In the genomic region with DNA sequence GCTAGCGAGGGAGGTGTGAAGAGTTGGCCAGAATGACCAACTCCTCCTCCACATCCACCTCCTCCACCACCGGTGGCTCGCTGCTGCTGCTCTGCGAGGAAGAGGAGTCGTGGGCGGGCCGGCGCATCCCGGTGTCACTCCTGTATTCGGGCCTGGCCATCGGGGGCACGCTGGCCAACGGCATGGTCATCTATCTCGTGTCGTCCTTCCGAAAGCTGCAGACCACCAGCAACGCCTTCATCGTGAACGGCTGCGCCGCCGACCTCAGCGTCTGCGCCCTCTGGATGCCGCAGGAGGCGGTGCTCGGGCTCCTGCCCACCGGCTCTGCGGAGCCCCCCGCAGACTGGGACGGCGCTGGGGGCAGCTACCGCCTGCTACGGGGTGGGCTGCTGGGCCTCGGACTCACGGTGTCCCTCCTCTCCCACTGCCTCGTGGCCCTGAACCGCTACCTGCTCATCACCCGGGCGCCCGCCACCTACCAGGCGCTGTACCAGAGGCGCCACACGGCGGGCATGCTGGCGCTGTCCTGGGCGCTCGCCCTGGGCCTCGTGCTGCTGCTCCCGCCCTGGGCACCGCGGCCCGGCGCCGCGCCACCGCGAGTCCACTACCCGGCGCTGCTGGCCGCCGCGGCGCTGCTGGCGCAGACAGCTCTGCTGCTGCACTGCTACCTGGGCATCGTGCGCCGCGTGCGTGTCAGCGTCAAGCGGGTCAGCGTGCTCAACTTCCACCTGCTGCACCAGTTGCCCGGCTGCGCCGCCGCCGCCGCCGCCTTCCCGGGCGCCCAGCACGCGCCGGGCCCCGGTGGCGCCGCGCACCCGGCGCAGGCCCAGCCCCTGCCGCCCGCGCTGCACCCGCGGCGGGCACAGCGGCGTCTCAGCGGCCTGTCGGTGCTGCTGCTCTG, we compare ENCODE assay signal across 1 cellular context.
TF ChIP-seq lines count a peak whose summit lies in the region.

No MANE protein-coding gene starts in this region.

TF ChIP-seq in HepG2, 621 proteins besides CTCF, POLR2A, EP300 and RAD21 (continued from another document):
- TF ChIP-seq, protein P1, sequence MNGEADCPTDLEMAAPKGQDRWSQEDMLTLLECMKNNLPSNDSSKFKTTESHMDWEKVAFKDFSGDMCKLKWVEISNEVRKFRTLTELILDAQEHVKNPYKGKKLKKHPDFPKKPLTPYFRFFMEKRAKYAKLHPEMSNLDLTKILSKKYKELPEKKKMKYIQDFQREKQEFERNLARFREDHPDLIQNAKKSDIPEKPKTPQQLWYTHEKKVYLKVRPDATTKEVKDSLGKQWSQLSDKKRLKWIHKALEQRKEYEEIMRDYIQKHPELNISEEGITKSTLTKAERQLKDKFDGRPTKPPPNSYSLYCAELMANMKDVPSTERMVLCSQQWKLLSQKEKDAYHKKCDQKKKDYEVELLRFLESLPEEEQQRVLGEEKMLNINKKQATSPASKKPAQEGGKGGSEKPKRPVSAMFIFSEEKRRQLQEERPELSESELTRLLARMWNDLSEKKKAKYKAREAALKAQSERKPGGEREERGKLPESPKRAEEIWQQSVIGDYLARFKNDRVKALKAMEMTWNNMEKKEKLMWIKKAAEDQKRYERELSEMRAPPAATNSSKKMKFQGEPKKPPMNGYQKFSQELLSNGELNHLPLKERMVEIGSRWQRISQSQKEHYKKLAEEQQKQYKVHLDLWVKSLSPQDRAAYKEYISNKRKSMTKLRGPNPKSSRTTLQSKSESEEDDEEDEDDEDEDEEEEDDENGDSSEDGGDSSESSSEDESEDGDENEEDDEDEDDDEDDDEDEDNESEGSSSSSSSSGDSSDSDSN (CRISPR knock-in tag; IDR thresholded peaks at IDR 0.05) = no peak; the same call in 1 of the 2 replicates
- TF ChIP-seq ZNF768 (CRISPR knock-in tag; IDR thresholded peaks at IDR 0.05) (peak; percentile 20; the same call in 1 of the 2 replicates), ZNF746 (CRISPR knock-in tag; IDR thresholded peaks at IDR 0.05) (no peak), HNRNPLL (IDR thresholded peaks at IDR 0.05; ENCODE audit: low read depth, low read length, poor library complexity, severe bottlenecking) (peak; percentile 91), JUN (CRISPR knock-in tag; IDR thresholded peaks at IDR 0.05) (no peak), KDM5B (CRISPR knock-in tag; IDR thresholded peaks at IDR 0.05; ENCODE audit: borderline replicate concordance) (no peak), ZNF329 (CRISPR knock-in tag; IDR thresholded peaks at IDR 0.05; ENCODE audit: low read depth) (0 out of 2 replicates have a peak, but pooled peaks have one; percentile 29), MED1 (CRISPR knock-in tag; IDR thresholded peaks at IDR 0.05) (no peak), STAT5B (CRISPR knock-in tag; IDR thresholded peaks at IDR 0.05) (no peak), KAT7 (CRISPR knock-in tag; IDR thresholded peaks at IDR 0.05; ENCODE audit: borderline replicate concordance) (no peak)
- TF ChIP-seq, protein P2, sequence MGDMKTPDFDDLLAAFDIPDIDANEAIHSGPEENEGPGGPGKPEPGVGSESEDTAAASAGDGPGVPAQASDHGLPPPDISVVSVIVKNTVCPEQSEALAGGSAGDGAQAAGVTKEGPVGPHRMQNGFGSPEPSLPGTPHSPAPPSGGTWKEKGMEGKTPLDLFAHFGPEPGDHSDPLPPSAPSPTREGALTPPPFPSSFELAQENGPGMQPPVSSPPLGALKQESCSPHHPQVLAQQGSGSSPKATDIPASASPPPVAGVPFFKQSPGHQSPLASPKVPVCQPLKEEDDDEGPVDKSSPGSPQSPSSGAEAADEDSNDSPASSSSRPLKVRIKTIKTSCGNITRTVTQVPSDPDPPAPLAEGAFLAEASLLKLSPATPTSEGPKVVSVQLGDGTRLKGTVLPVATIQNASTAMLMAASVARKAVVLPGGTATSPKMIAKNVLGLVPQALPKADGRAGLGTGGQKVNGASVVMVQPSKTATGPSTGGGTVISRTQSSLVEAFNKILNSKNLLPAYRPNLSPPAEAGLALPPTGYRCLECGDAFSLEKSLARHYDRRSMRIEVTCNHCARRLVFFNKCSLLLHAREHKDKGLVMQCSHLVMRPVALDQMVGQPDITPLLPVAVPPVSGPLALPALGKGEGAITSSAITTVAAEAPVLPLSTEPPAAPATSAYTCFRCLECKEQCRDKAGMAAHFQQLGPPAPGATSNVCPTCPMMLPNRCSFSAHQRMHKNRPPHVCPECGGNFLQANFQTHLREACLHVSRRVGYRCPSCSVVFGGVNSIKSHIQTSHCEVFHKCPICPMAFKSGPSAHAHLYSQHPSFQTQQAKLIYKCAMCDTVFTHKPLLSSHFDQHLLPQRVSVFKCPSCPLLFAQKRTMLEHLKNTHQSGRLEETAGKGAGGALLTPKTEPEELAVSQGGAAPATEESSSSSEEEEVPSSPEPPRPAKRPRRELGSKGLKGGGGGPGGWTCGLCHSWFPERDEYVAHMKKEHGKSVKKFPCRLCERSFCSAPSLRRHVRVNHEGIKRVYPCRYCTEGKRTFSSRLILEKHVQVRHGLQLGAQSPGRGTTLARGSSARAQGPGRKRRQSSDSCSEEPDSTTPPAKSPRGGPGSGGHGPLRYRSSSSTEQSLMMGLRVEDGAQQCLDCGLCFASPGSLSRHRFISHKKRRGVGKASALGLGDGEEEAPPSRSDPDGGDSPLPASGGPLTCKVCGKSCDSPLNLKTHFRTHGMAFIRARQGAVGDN (CRISPR knock-in tag; IDR thresholded peaks at IDR 0.05) = peak; percentile 56
- TF ChIP-seq, protein P3, sequence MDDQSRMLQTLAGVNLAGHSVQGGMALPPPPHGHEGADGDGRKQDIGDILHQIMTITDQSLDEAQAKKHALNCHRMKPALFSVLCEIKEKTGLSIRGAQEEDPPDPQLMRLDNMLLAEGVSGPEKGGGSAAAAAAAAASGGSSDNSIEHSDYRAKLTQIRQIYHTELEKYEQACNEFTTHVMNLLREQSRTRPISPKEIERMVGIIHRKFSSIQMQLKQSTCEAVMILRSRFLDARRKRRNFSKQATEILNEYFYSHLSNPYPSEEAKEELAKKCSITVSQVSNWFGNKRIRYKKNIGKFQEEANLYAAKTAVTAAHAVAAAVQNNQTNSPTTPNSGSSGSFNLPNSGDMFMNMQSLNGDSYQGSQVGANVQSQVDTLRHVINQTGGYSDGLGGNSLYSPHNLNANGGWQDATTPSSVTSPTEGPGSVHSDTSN (CRISPR knock-in tag; IDR thresholded peaks at IDR 0.05; ENCODE audit: borderline replicate concordance) = no peak
